ENCODE assay signal across 16 cellular contexts in the genomic region with DNA sequence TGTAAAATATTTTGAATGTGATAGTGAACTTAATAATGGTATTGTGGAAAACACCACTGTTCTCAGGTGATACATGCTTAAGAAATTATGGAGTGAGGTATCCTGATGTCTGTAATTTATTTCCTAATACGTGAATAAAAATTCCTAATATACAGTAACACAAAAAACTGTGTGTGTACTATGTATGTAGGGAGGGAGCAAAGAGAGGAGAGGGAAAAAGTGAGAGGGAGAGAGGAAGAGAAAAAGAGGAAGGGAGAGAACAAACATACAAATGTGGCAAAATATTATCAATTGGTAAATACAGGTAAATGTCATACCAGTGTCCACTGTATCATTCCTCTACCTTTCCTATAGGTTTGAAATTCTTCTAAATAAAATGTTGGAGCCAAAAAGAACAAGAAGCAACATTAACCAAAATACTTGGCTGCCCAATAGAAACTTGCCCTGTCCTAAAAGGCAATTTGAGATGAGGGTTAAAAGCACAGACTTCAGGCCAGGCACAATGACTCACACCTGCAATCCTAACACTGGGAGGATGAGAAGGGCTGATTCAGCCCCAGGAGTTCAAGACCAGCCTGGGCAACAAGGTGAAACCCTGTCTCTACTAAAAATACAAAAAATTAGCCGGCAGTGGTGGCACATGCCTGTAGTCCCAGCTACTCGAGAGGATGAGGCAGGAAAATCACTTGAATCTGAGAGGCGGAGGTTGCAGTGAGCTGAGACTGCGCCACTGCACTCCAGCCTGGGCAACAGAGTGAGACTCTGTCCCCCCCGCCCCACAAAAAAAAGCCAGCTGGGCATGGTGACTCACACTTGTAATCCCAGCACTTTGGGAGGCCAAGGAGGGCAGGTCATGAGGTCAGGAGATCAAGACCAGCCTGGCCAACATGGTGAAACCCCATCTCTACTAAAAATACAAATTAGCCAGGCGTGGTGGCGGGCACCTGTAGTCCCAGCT. TPM values are rescaled to one million over a fixed set of nuclear protein-coding genes. Genes with fewer than 3 reads are reported as not detected.
A peak's percentile ranks its signal among the peaks of the same experiment; 100 is the strongest.
DNase-seq lines count a peak whose midpoint lies in the region; ATAC-seq and TF ChIP-seq lines count a peak whose summit lies in the region.
"Had no signal": no experiment of that assay in that cellular context is flagged by ENCODE, and none has a peak within 500 bp of the region (broad histone marks: within the 10 kb centered on the region; RNA-seq: fewer than 3 reads in every experiment).

No MANE protein-coding gene starts in this region.

- H3K27ac ChIP-seq in psoas muscle, result no peak overlapping the region

- H3K4me3 ChIP-seq in epithelial cell of esophagus (ENCODE audit: low read length), result no peak overlapping the region
- H3K4me3 ChIP-seq in psoas muscle, result no peak overlapping the region

- TF ChIP-seq CTCF in epithelial cell of esophagus (IDR thresholded peaks at IDR 0.05; ENCODE audit: insufficient read depth, low read depth, low read length, missing control alignments) (no peak), psoas muscle (IDR thresholded peaks at IDR 0.05) (no peak)

- intact Hi-C loops in psoas muscle (cut with DNase I), result no loop called here

- 71 to 84% (median 74%) methylated on average over 8 of the region's 8 CpGs for WGBS in psoas muscle, 3 donors

- H3K36me3 ChIP-seq in psoas muscle (ENCODE audit: insufficient read depth in 1 of 2, low read depth in 1 of 2), result peaks cover 0 to 3% of the 10 kb centered on the region in 2 donors

- H3K4me1 ChIP-seq in psoas muscle, result peaks cover 16% of the 10 kb centered on the region

- DNase-seq in ELR (ENCODE audit: low read depth) (peak; percentile 65), NCI-H226 (peak; percentile 20), epithelial cell of esophagus (ENCODE audit: low read depth) (peak; percentile 43), psoas muscle (no peak), NCI-H1436 (lab: John Stamatoyannopoulos, UW) (no peak), DMS 273 (lab: John Stamatoyannopoulos, UW; ENCODE audit: unreplicated experiment) (no peak), DMS114 treated with DMSO at 0.1 percent for 48 hours (lab: John Stamatoyannopoulos, UW; ENCODE audit: unreplicated experiment) (no peak)
- DNase-seq: activated CD4-positive, alpha-beta T cell treated with anti-CD3 and anti-CD28 coated beads for 48 hours; aorta; NCI-H1417 treated with DMSO at 0.1 percent for 48 hours; NCI-H510A; stimulated activated naive CD8-positive, alpha-beta T cell treated with anti-CD3 and anti-CD28 coated beads, Interleukin-15, Interleukin-2, amounts not matched to agents 100 U/mL and 50 U/mL, for 24 hours; T-helper 17 cell had no signal

- no peaks in the 10 kb centered on the region for H3K27me3 ChIP-seq in psoas muscle (ENCODE audit: insufficient read depth in 3 of 3, low read length in 2 of 3)

- H3K9me3 ChIP-seq in psoas muscle, result no peaks in the 10 kb centered on the region

- peak; percentile 68 to 86 (median 77) for ATAC-seq in psoas muscle
- ATAC-seq: sciatic nerve; stimulated activated naive CD8-positive, alpha-beta T cell treated with anti-CD3 and anti-CD28 coated beads, Interleukin-15, Interleukin-2, amounts not matched to agents 100 U/mL and 50 U/mL, for 24 hours; T-helper 17 cell had no signal

RNA-seq across cellular contexts. Expression of a gene that starts 14.5 kb away (rescaled TPM):
- total RNA-seq in psoas muscle, result 10 to 100 TPM; 41.4 to 64.9 (median 45.0) TPM
- 10 to 100 TPM; 12.1 to 22.6 (median 20.9) TPM for polyA plus RNA-seq in psoas muscle

RNA-seq across cellular contexts. Expression of a gene that starts 18.3 kb away (rescaled TPM):
- under 1 TPM in 2 of 4 donors, not detected in 2; 0.18 to 0.21 TPM for total RNA-seq in psoas muscle
- under 1 TPM in 1 of 3 donors, not detected in 2; 0.05 TPM for polyA plus RNA-seq in psoas muscle
- total RNA-seq: aorta, glomerular endothelial cell, kidney epithelial cell, sciatic nerve, T-helper 17 cell had no signal
- polyA plus RNA-seq: aorta had no signal

RNA-seq across cellular contexts. Expression of a gene that starts 38.8 kb away (rescaled TPM):
- 1 to 10 TPM in 2 of 4 donors, under 1 TPM in 2; 0.23 to 6.8 (median 2.1) TPM for total RNA-seq in psoas muscle
- 1 to 10 TPM in 1 of 3 donors, under 1 TPM in 2; 0.18 to 1.4 (median 0.18) TPM for polyA plus RNA-seq in psoas muscle
- total RNA-seq: aorta, glomerular endothelial cell, sciatic nerve, T-helper 17 cell had no signal
- polyA plus RNA-seq: aorta had no signal

RNA-seq across cellular contexts. Expression of a gene that starts 43.3 kb away (rescaled TPM):
- total RNA-seq in psoas muscle, result under 1 TPM in 3 of 4 donors, not detected in 1; 0.07 to 0.86 (median 0.61) TPM
- polyA plus RNA-seq in psoas muscle, result under 1 TPM; 0.21 to 0.34 (median 0.23) TPM

Comparison
In these comparisons a context has a peak if more than half of its experiments do, and no peak if none do; other contexts are left out.
1. DNase-seq: peak in ELR (single experiment), NCI-H226 (single experiment) and epithelial cell of esophagus (single experiment); none in psoas muscle (0 of 2), NCI-H1436 (single experiment), DMS 273 (single experiment) and DMS114 treated with DMSO at 0.1 percent for 48 hours (single experiment).